ENCODE assay signal across 19 cellular contexts in genomic region chr4:181956502-181956901, GRCh38.
DNase-seq lines count a peak whose midpoint lies in the region; ATAC-seq and TF ChIP-seq lines count a peak whose summit lies in the region.
"Had no signal": no experiment of that assay in that cellular context is flagged by ENCODE, and none has a peak within 500 bp of the region (broad histone marks: within the 10 kb centered on the region; RNA-seq: fewer than 3 reads in every experiment).

No MANE protein-coding gene starts in this region.

- H4K20me1 ChIP-seq in OCI-LY7 (ENCODE audit: insufficient read depth, low read length), result no peaks in the 10 kb centered on the region

- H3K4me2 ChIP-seq in OCI-LY7 (ENCODE audit: low read length), result no peak overlapping the region
- H3K4me2 ChIP-seq: KMS-11 had no signal

- H3K4me3 Mint-ChIP-seq in HFFc6, result peak overlapping the region; percentile 57
- no peak overlapping the region for H3K4me3 Mint-ChIP-seq in nephron
- H3K4me3 Mint-ChIP-seq: B cell; CD4-positive, CD25-positive, alpha-beta regulatory T cell had no signal

- H3K36me3 ChIP-seq in brain microvascular endothelial cell (replicated peaks), result no peaks in the 10 kb centered on the region
- no peaks in the 10 kb centered on the region for H3K36me3 ChIP-seq in upper lobe of left lung
- H3K36me3 ChIP-seq in OCI-LY7 (ENCODE audit: insufficient read depth, low read length), result no peaks in the 10 kb centered on the region
- H3K36me3 ChIP-seq in BE2C, result no peaks in the 10 kb centered on the region

- H3K4me1 Mint-ChIP-seq in HFFc6 (ENCODE audit: low read depth) (peaks cover 58% of the 10 kb centered on the region), nephron (peaks cover 41% of the 10 kb centered on the region)
- H3K4me1 Mint-ChIP-seq: B cell; CD4-positive, CD25-positive, alpha-beta regulatory T cell had no signal

- no peak for TF ChIP-seq POLR2A in upper lobe of left lung (IDR thresholded peaks at IDR 0.05)

- H3K9me2 ChIP-seq in OCI-LY7 (ENCODE audit: insufficient read depth, low read length), result no peaks in the 10 kb centered on the region

- H3K9me3 ChIP-seq in upper lobe of left lung (no peaks in the 10 kb centered on the region), OCI-LY7 (ENCODE audit: low read length) (no peaks in the 10 kb centered on the region), BE2C (no peaks in the 10 kb centered on the region)
- H3K9me3 ChIP-seq: Caco-2 had no signal

- no peak for ATAC-seq in upper lobe of left lung (ENCODE audit: low FRiP score in 2 of 2)
- ATAC-seq: PC-3 had no signal

- H3K9me3 Mint-ChIP-seq in HFFc6 (no peaks in the 10 kb centered on the region), nephron (no peaks in the 10 kb centered on the region)

- no TSS peak for BruUV-seq in OCI-LY7 (replicated peaks; lab: Mats Ljungman, UMichigan)

- H3K27ac Mint-ChIP-seq in HFFc6, result no peak overlapping the region
- H3K27ac Mint-ChIP-seq in nephron, result peak overlapping the region; percentile 72 to 87 (median 72)
- H3K27ac Mint-ChIP-seq: B cell; CD4-positive, CD25-positive, alpha-beta regulatory T cell had no signal

- no peaks in the 10 kb centered on the region for H3K79me2 ChIP-seq in OCI-LY7 (ENCODE audit: insufficient read depth, low read depth, low read length)

- H3K4me1 ChIP-seq in upper lobe of left lung (no peaks in the 10 kb centered on the region), OCI-LY7 (ENCODE audit: insufficient read depth, low read length, poor library complexity, severe bottlenecking) (no peaks in the 10 kb centered on the region), BE2C (peaks cover 26% of the 10 kb centered on the region)
- H3K4me1 ChIP-seq: Caco-2 had no signal

- CTCF ChIA-PET in OCI-LY7 (lab: Charles Lee; ENCODE audit: unreplicated experiment), result no interaction called here

- TF ChIP-seq EP300 in upper lobe of left lung (IDR thresholded peaks at IDR 0.05), result no peak

- POLR2A ChIA-PET in OCI-LY7 (lab: Charles Lee), result no interaction called here

- peak overlapping the region; percentile 0 for H3K27ac ChIP-seq in brain microvascular endothelial cell
- no peak overlapping the region for H3K27ac ChIP-seq in upper lobe of left lung
- no peak overlapping the region for H3K27ac ChIP-seq in OCI-LY7 (ENCODE audit: low read depth, low read length, poor library complexity, severe bottlenecking)
- H3K27ac ChIP-seq: KMS-11 had no signal

- H3K27me3 Mint-ChIP-seq in HFFc6 (ENCODE audit: insufficient read depth) (no peaks in the 10 kb centered on the region), nephron (ENCODE audit: low read depth) (no peaks in the 10 kb centered on the region)
- H3K27me3 Mint-ChIP-seq: B cell; CD4-positive, CD25-positive, alpha-beta regulatory T cell had no signal

- DNase-seq in HFFc6 (no peak), brain microvascular endothelial cell (no peak), upper lobe of left lung (no peak), OCI-LY7 (ENCODE audit: low spot score) (no peak), iPS-NIHi11 (ENCODE audit: low spot score) (no peak), BE2C (no peak)
- DNase-seq: Caco-2; CD4-positive, CD25-positive, alpha-beta regulatory T cell; NCI-H1417; NCI-H187 treated with DMSO at 0.1 percent for 48 hours; NCI-H2227 treated with DMSO at 0.1 percent for 48 hours; NCI-H510A treated with DMSO at 0.1 percent for 48 hours; NCI-H82; PC-3; RPMI8226; SIG-M5 had no signal

- no peak for TF ChIP-seq CTCF in HFFc6 (IDR thresholded peaks at IDR 0.05)
- no peak for TF ChIP-seq CTCF in brain microvascular endothelial cell (IDR thresholded peaks at IDR 0.05; ENCODE audit: low read depth, low read length, missing control alignments)
- TF ChIP-seq CTCF in nephron (IDR thresholded peaks at IDR 0.05; ENCODE audit: unreplicated experiment in 3 of 3), result no peak
- no peak for TF ChIP-seq CTCF in upper lobe of left lung (IDR thresholded peaks at IDR 0.05)
- TF ChIP-seq CTCF in OCI-LY7 (conservative IDR thresholded peaks at IDR 0.05; ENCODE audit: low read length), result no peak
- no peak for TF ChIP-seq CTCF in BE2C (IDR thresholded peaks at IDR 0.05; ENCODE audit: low read depth, low read length)

- H3K4me3 ChIP-seq in brain microvascular endothelial cell (ENCODE audit: low read depth, low read length), result no peak overlapping the region
- no peak overlapping the region for H3K4me3 ChIP-seq in upper lobe of left lung
- H3K4me3 ChIP-seq in OCI-LY7 (ENCODE audit: low read depth, low read length, poor library complexity, severe bottlenecking), result no peak overlapping the region
- H3K4me3 ChIP-seq in BE2C (ENCODE audit: low read depth, low read length), result no peak overlapping the region

- H3K36me3 Mint-ChIP-seq in HFFc6 (ENCODE audit: low read depth) (no peaks in the 10 kb centered on the region), nephron (ENCODE audit: low read depth) (no peaks in the 10 kb centered on the region)
- H3K36me3 Mint-ChIP-seq: CD4-positive, CD25-positive, alpha-beta regulatory T cell had no signal

- H3K27me3 ChIP-seq in brain microvascular endothelial cell (replicated peaks) (no peaks in the 10 kb centered on the region), upper lobe of left lung (no peaks in the 10 kb centered on the region), BE2C (no peaks in the 10 kb centered on the region)

- H2AFZ ChIP-seq in OCI-LY7 (ENCODE audit: low read length), result no peak overlapping the region

- in situ Hi-C loops in brain microvascular endothelial cell (cut with HindIII; ENCODE audit: low pct_ligation_motif_present, low sequenced_read_pairs), result no loop called here

- intact Hi-C loops in OCI-LY7 (cut with micrococcal nuclease; ENCODE audit: unreplicated experiment), result no loop called here

- WGBS in upper lobe of left lung, 2 donors, result 65 to 76% methylated on average over 3 of the region's 3 CpGs
